14 cellular contexts compared by ENCODE assay signal in the genomic region with DNA sequence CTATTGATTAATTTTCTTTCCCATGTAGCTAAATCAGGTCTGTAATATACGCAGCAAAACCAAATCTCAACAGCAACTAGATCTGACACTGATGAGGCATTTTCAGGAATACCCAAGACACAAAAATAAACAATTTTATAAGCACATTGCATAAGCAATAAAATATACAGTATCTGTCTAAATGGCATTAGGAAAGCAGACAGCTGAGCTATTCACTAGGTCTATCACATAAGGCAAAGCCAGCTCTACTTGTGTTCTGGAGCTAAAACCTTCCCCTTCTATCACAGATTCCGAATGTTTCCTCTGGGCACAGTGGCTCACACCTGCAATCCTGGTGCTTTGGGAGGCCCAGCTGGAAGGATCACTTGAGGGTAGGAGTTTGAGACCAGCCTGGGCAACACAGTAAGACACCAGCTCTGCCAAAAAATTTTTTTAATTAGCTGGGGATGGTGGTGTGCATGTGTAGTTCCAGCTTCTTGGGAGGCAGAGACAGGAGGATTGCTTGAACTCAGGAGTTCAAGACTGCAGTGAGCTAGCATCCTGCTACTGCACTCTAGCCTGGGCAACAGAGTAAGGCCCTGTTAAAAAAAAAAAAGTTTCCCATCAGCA. TPM values are rescaled to one million over a fixed set of nuclear protein-coding genes. Genes with fewer than 3 reads are reported as not detected.
DNase-seq lines count a peak whose midpoint lies in the region; ATAC-seq and TF ChIP-seq lines count a peak whose summit lies in the region.
"Had no signal": no experiment of that assay in that cellular context is flagged by ENCODE, and none has a peak within 500 bp of the region (broad histone marks: within the 10 kb centered on the region; RNA-seq: fewer than 3 reads in every experiment).

No MANE protein-coding gene starts in this region.

- no peak overlapping the region for H3K4me3 ChIP-seq in CD8-positive, alpha-beta T cell (ENCODE audit: low read depth, low read length)
- no peak overlapping the region for H3K4me3 ChIP-seq in HUES48 (ENCODE audit: low read depth, low read length)
- H3K4me3 ChIP-seq in body of pancreas: no peak overlapping the region
- H3K4me3 ChIP-seq in naive thymus-derived CD4-positive, alpha-beta T cell (ENCODE audit: low read length): no peak overlapping the region
- H3K4me3 ChIP-seq: gastroesophageal sphincter, SJSA1, tibial nerve had no signal

- no peak overlapping the region for H3K4me3 Mint-ChIP-seq in CD8-positive, alpha-beta T cell
- peak overlapping the region in 4 of 10 donors; percentile 1 to 10 (median 5) for H3K4me3 Mint-ChIP-seq in naive thymus-derived CD4-positive, alpha-beta T cell

- no peaks in the 10 kb centered on the region for H3K27me3 Mint-ChIP-seq in CD8-positive, alpha-beta T cell (ENCODE audit: low read depth)
- no peaks in the 10 kb centered on the region for H3K27me3 Mint-ChIP-seq in naive thymus-derived CD4-positive, alpha-beta T cell
- H3K27me3 Mint-ChIP-seq: IgD-negative memory B cell had no signal

- intact Hi-C loops in CD8-positive, alpha-beta T cell (cut with DNase I, micrococcal nuclease): no loop called here
- intact Hi-C loops in body of pancreas (cut with DNase I): no loop called here
- intact Hi-C loops in naive thymus-derived CD4-positive, alpha-beta T cell (cut with micrococcal nuclease): no loop called here

- peak overlapping the region; percentile 43 for H3K27ac Mint-ChIP-seq in CD8-positive, alpha-beta T cell
- H3K27ac Mint-ChIP-seq in naive thymus-derived CD4-positive, alpha-beta T cell: peak overlapping the region in 7 of 9 donors; percentile 9 to 73 (median 51)

- H3K36me3 Mint-ChIP-seq in CD8-positive, alpha-beta T cell: peaks cover 15% of the 10 kb centered on the region
- peaks cover 0 to 18% (median 10%) of the 10 kb centered on the region in 5 donors for H3K36me3 Mint-ChIP-seq in naive thymus-derived CD4-positive, alpha-beta T cell

- no peak for DNase-seq in CD8-positive, alpha-beta T cell
- DNase-seq in body of pancreas (no peak), KBM-7 (no peak), GM19240 (ENCODE audit: insufficient read length, low spot score) (no peak), NCI-H2227 (lab: John Stamatoyannopoulos, UW; ENCODE audit: unreplicated experiment) (no peak)
- no peak for DNase-seq in naive thymus-derived CD4-positive, alpha-beta T cell
- DNase-seq: activated naive CD4-positive, alpha-beta T cell treated with anti-CD3 and anti-CD28 coated beads, Interleukin-2, amount 50 U/mL, for 16 hours; NK-92 treated with Interleukin-12 subunit alpha and Interleukin-12 subunit beta, amount 100 ng/mL, for 24 hours had no signal

- no peaks in the 10 kb centered on the region for H3K9me3 ChIP-seq in CD8-positive, alpha-beta T cell (ENCODE audit: low read length)
- H3K9me3 ChIP-seq in HUES48 (ENCODE audit: control insufficient read depth, insufficient read depth, low read length) (no peaks in the 10 kb centered on the region), body of pancreas (no peaks in the 10 kb centered on the region)
- no peaks in the 10 kb centered on the region for H3K9me3 ChIP-seq in naive thymus-derived CD4-positive, alpha-beta T cell (ENCODE audit: control insufficient read depth in 2 of 3, low read length in 3 of 3)
- H3K9me3 ChIP-seq: gastroesophageal sphincter, SJSA1, tibial nerve had no signal

- no peaks in the 10 kb centered on the region for H3K27me3 ChIP-seq in CD8-positive, alpha-beta T cell (ENCODE audit: insufficient read depth, low read length)
- no peaks in the 10 kb centered on the region for H3K27me3 ChIP-seq in HUES48 (ENCODE audit: control insufficient read depth, insufficient read depth, low read length)
- H3K27me3 ChIP-seq in body of pancreas: no peaks in the 10 kb centered on the region
- H3K27me3 ChIP-seq in naive thymus-derived CD4-positive, alpha-beta T cell (ENCODE audit: control insufficient read depth in 2 of 2, insufficient read depth in 2 of 2, low read length in 2 of 2): no peaks in the 10 kb centered on the region
- H3K27me3 ChIP-seq: gastroesophageal sphincter, SJSA1, tibial nerve had no signal

- no peaks in the 10 kb centered on the region for H3K9me3 Mint-ChIP-seq in CD8-positive, alpha-beta T cell
- no peaks in the 10 kb centered on the region for H3K9me3 Mint-ChIP-seq in naive thymus-derived CD4-positive, alpha-beta T cell
- H3K9me3 Mint-ChIP-seq: IgD-negative memory B cell had no signal

- TF ChIP-seq POLR2A in body of pancreas (IDR thresholded peaks at IDR 0.05): no peak

- in situ Hi-C loops in KBM-7 (cut with MboI; ENCODE audit: low pct_unique_long_range_greater_than_20kb, low sequenced_read_pairs): no loop called here

- H3K4me1 ChIP-seq in CD8-positive, alpha-beta T cell (ENCODE audit: insufficient read depth, low read length): peaks cover 8% of the 10 kb centered on the region
- H3K4me1 ChIP-seq in HUES48 (ENCODE audit: control insufficient read depth, insufficient read depth, low read length) (peaks cover 17% of the 10 kb centered on the region), body of pancreas (peaks cover 26% of the 10 kb centered on the region)
- peaks cover 3 to 13% of the 10 kb centered on the region in 2 donors for H3K4me1 ChIP-seq in naive thymus-derived CD4-positive, alpha-beta T cell (ENCODE audit: control insufficient read depth in 2 of 2, insufficient read depth in 2 of 2, low read length in 2 of 2)

- H3K36me3 ChIP-seq in CD8-positive, alpha-beta T cell (ENCODE audit: insufficient read depth, low read length): no peaks in the 10 kb centered on the region
- H3K36me3 ChIP-seq in HUES48 (ENCODE audit: control insufficient read depth, insufficient read depth, low read length) (no peaks in the 10 kb centered on the region), body of pancreas (replicated peaks in 1 of 2; ENCODE audit: insufficient read depth in 1 of 2, low read depth in 2 of 2) (no peaks in the 10 kb centered on the region)
- no peaks in the 10 kb centered on the region for H3K36me3 ChIP-seq in naive thymus-derived CD4-positive, alpha-beta T cell (ENCODE audit: control insufficient read depth in 2 of 3, insufficient read depth in 3 of 3, low read length in 3 of 3)
- H3K36me3 ChIP-seq: gastroesophageal sphincter had no signal

- H3K9ac ChIP-seq in HUES48 (ENCODE audit: low read depth, low read length): peak overlapping the region; percentile 43

- CTCF ChIA-PET in CD8-positive, alpha-beta T cell (lab: Charles Lee): interaction anchor here (0.7 to 2.0 kb wide), 3 partner anchors 13 to 136 kb away, joined by 3 to 6 read pairs (median 3); no protein-coding TSS in a partner anchor
- CTCF ChIA-PET in naive thymus-derived CD4-positive, alpha-beta T cell (lab: Charles Lee): interaction anchor here (0.6 kb wide), 3 partner anchors 56 to 555 kb away, joined by 3 to 4 read pairs (median 3); no protein-coding TSS in a partner anchor

- POLR2A ChIA-PET in CD8-positive, alpha-beta T cell (lab: Charles Lee): no interaction called here
- POLR2A ChIA-PET in naive thymus-derived CD4-positive, alpha-beta T cell (lab: Charles Lee): interaction anchor here (0.6 to 0.8 kb wide), 3 partner anchors 21 to 559 kb away, joined by 3 to 4 read pairs (median 3); a partner anchor contains a TSS

- 39 to 45% methylated on average over 2 of the region's 2 CpGs for WGBS in body of pancreas, 2 donors

- H3K4me1 Mint-ChIP-seq in CD8-positive, alpha-beta T cell (ENCODE audit: low read depth): peaks cover 57% of the 10 kb centered on the region
- H3K4me1 Mint-ChIP-seq in naive thymus-derived CD4-positive, alpha-beta T cell: peaks cover 31 to 77% (median 63%) of the 10 kb centered on the region in 7 donors

- ATAC-seq in CD8-positive, alpha-beta T cell: no peak
- ATAC-seq in body of pancreas (no peak), HG02610 (IDR thresholded peaks at IDR 0.05; ENCODE audit: unreplicated experiment) (no peak)
- ATAC-seq in naive thymus-derived CD4-positive, alpha-beta T cell: no peak
- ATAC-seq: gastroesophageal sphincter had no signal

- no peak overlapping the region for H3K27ac ChIP-seq in CD8-positive, alpha-beta T cell (ENCODE audit: low read depth, low read length)
- H3K27ac ChIP-seq in HUES48 (ENCODE audit: low read depth, low read length) (peak overlapping the region; percentile 89), body of pancreas (peak overlapping the region in 3 of 4 donors; percentile 28 to 55 (median 50))
- no peak overlapping the region for H3K27ac ChIP-seq in naive thymus-derived CD4-positive, alpha-beta T cell (ENCODE audit: low read depth, low read length)
- H3K27ac ChIP-seq: gastroesophageal sphincter, SJSA1, tibial nerve had no signal

- TF ChIP-seq CTCF in CD8-positive, alpha-beta T cell (IDR thresholded peaks at IDR 0.05): no peak
- TF ChIP-seq CTCF in body of pancreas (IDR thresholded peaks at IDR 0.05): no peak

RNA-seq across cellular contexts. Expression of a gene that starts 21.1 kb away (rescaled TPM):
- total RNA-seq in CD8-positive, alpha-beta T cell: 10 to 100 TPM; 61.7 to 62.8 TPM
- total RNA-seq in body of pancreas: 10 to 100 TPM; 22.7 to 34.2 TPM
- 10 to 100 TPM; 55.8 to 82.2 (median 76.2) TPM for total RNA-seq in naive thymus-derived CD4-positive, alpha-beta T cell
- 10 to 100 TPM; 60.5 to 92.2 TPM for polyA plus RNA-seq in naive thymus-derived CD4-positive, alpha-beta T cell

Comparison
In these comparisons a context has a peak if more than half of its experiments do, and no peak if none do; other contexts are left out.
1. H3K27ac ChIP-seq: peak in HUES48 (single experiment) and body of pancreas (3 of 4); none in CD8-positive, alpha-beta T cell (single experiment) and naive thymus-derived CD4-positive, alpha-beta T cell (single experiment).